ENCODE assay signal across 8 cellular contexts in genomic region chr2:28622101-28622499, GRCh38.
DNase-seq lines count a peak whose midpoint lies in the region; ATAC-seq and TF ChIP-seq lines count a peak whose summit lies in the region.

No MANE protein-coding gene starts in this region.

- TF ChIP-seq POLR2A in sigmoid colon (IDR thresholded peaks at IDR 0.05): no peak

- H3K9me3 ChIP-seq in DND-41 (ENCODE audit: insufficient read depth, low read length, severe bottlenecking) (no peaks in the 10 kb centered on the region), sigmoid colon (no peaks in the 10 kb centered on the region)

- WGBS in sigmoid colon, 2 donors: 25 to 56% methylated on average over 2 of the region's 2 CpGs

- peaks cover 3% of the 10 kb centered on the region for H3K36me3 Mint-ChIP-seq in activated T-helper 1 cell treated with anti-CD3 and anti-CD28 coated beads, Interleukin-12 subunit alpha, Interleukin-12 subunit beta, Interleukin-2, Interleukin-4 antibody, amounts not matched to agents 30 ng/mL and 10 ng/mL and 1 ng/mL, durations not matched to agents 14 hours and 24 hours and 36 hours (ENCODE audit: low read depth)
- no peaks in the 10 kb centered on the region for H3K36me3 Mint-ChIP-seq in glutamatergic neuron (ENCODE audit: unreplicated experiment)

- no peak for TF ChIP-seq EP300 in sigmoid colon (IDR thresholded peaks at IDR 0.05)

- intact Hi-C loops in activated T-helper 1 cell treated with anti-CD3 and anti-CD28 coated beads, Interleukin-12 subunit alpha, Interleukin-12 subunit beta, Interleukin-2, Interleukin-4 antibody, amounts not matched to agents 30 ng/mL and 10 ng/mL and 1 ng/mL, durations not matched to agents 14 hours and 24 hours and 36 hours (cut with micrococcal nuclease): loop anchor here (5.0 to 10.0 kb wide), 3 partner anchors 40 to 393 kb away; partner anchors contain the start of gene FOSL2
- intact Hi-C loops in sigmoid colon (cut with DNase I): no loop called here

- H3K27me3 ChIP-seq in DND-41 (ENCODE audit: insufficient read depth, low read length, poor library complexity): no peaks in the 10 kb centered on the region
- H3K27me3 ChIP-seq in sigmoid colon: no peaks in the 10 kb centered on the region

- H3K36me3 ChIP-seq in DND-41 (ENCODE audit: insufficient read depth, low read length) (no peaks in the 10 kb centered on the region), sigmoid colon (no peaks in the 10 kb centered on the region)

- ATAC-seq in DND-41 (ENCODE audit: insufficient read depth, low read depth): no peak

- peak overlapping the region; percentile 96 for H3K27ac Mint-ChIP-seq in activated T-helper 1 cell treated with anti-CD3 and anti-CD28 coated beads, Interleukin-12 subunit alpha, Interleukin-12 subunit beta, Interleukin-2, Interleukin-4 antibody, amounts not matched to agents 30 ng/mL and 10 ng/mL and 1 ng/mL, durations not matched to agents 14 hours and 24 hours and 36 hours
- peak overlapping the region; percentile 11 for H3K27ac Mint-ChIP-seq in glutamatergic neuron (ENCODE audit: unreplicated experiment)

- TF ChIP-seq CTCF in DND-41 (IDR thresholded peaks at IDR 0.05; ENCODE audit: borderline replicate concordance, extremely low read depth, low read length, poor library complexity, severe bottlenecking): no peak
- TF ChIP-seq CTCF in glutamatergic neuron (IDR thresholded peaks at IDR 0.05; ENCODE audit: partially characterized antibody, unreplicated experiment): no peak
- TF ChIP-seq CTCF in sigmoid colon (IDR thresholded peaks at IDR 0.05): no peak

- H3K4me3 ChIP-seq in DND-41 (ENCODE audit: low read depth in 1 of 2, low read length in 2 of 2): no peak overlapping the region
- H3K4me3 ChIP-seq in sigmoid colon: no peak overlapping the region

- H2AFZ ChIP-seq in DND-41 (ENCODE audit: low read depth, low read length): peak overlapping the region; percentile 37; the same call in 1 of the 2 replicates

- H3K4me2 ChIP-seq in DND-41 (ENCODE audit: insufficient read depth, low read length): no peak overlapping the region; the same call in 1 of the 2 replicates

- H3K4me1 ChIP-seq in DND-41 (ENCODE audit: insufficient read depth, low read length): peaks cover 15% of the 10 kb centered on the region
- peaks cover 0 to 69% (median 64%) of the 10 kb centered on the region in 4 donors for H3K4me1 ChIP-seq in sigmoid colon

- H3K9me3 Mint-ChIP-seq in activated T-helper 1 cell treated with anti-CD3 and anti-CD28 coated beads, Interleukin-12 subunit alpha, Interleukin-12 subunit beta, Interleukin-2, Interleukin-4 antibody, amounts not matched to agents 30 ng/mL and 10 ng/mL and 1 ng/mL, durations not matched to agents 14 hours and 24 hours and 36 hours: peaks cover 5% of the 10 kb centered on the region
- peaks cover 2% of the 10 kb centered on the region for H3K9me3 Mint-ChIP-seq in glutamatergic neuron (ENCODE audit: unreplicated experiment)

- DNase-seq in DND-41: no peak
- DNase-seq in activated T-helper 1 cell treated with anti-CD3 and anti-CD28 coated beads, Interleukin-12 subunit alpha, Interleukin-12 subunit beta, Interleukin-2, Interleukin-4 antibody, amounts not matched to agents 30 ng/mL and 10 ng/mL and 1 ng/mL, durations not matched to agents 14 hours and 24 hours and 36 hours (ENCODE audit: low spot score): no peak
- DNase-seq in glutamatergic neuron: no peak
- DNase-seq in sigmoid colon: no peak
- DNase-seq in SKM-1 treated with dmso at 0.1 percent for 144 hours (lab: John Stamatoyannopoulos, UW; ENCODE audit: unreplicated experiment): no peak
- DNase-seq in GM19240 (ENCODE audit: insufficient read length, low spot score): no peak
- DNase-seq in HUDEP-2 (lab: John Stamatoyannopoulos, UW; ENCODE audit: unreplicated experiment in 76 of 76): no peak
- no peak for DNase-seq in islet precursor cell

- H3K4me3 Mint-ChIP-seq in activated T-helper 1 cell treated with anti-CD3 and anti-CD28 coated beads, Interleukin-12 subunit alpha, Interleukin-12 subunit beta, Interleukin-2, Interleukin-4 antibody, amounts not matched to agents 30 ng/mL and 10 ng/mL and 1 ng/mL, durations not matched to agents 14 hours and 24 hours and 36 hours: peak overlapping the region; percentile 67
- H3K4me3 Mint-ChIP-seq in glutamatergic neuron (ENCODE audit: unreplicated experiment): no peak overlapping the region

- no peak overlapping the region for H3K9ac ChIP-seq in DND-41 (ENCODE audit: low read depth, low read length)

- H3K27ac ChIP-seq in DND-41 (ENCODE audit: low read length) (no peak overlapping the region), sigmoid colon (peak overlapping the region; percentile 90 to 94 (median 92))

- no peaks in the 10 kb centered on the region for H4K20me1 ChIP-seq in DND-41 (ENCODE audit: insufficient read depth, low read length)

- no peaks in the 10 kb centered on the region for H3K79me2 ChIP-seq in DND-41 (ENCODE audit: insufficient read depth, low read length)

- no peaks in the 10 kb centered on the region for H3K27me3 Mint-ChIP-seq in activated T-helper 1 cell treated with anti-CD3 and anti-CD28 coated beads, Interleukin-12 subunit alpha, Interleukin-12 subunit beta, Interleukin-2, Interleukin-4 antibody, amounts not matched to agents 30 ng/mL and 10 ng/mL and 1 ng/mL, durations not matched to agents 14 hours and 24 hours and 36 hours (ENCODE audit: insufficient read depth)
- peaks cover 3% of the 10 kb centered on the region for H3K27me3 Mint-ChIP-seq in glutamatergic neuron (ENCODE audit: unreplicated experiment)

- H3K4me1 Mint-ChIP-seq in activated T-helper 1 cell treated with anti-CD3 and anti-CD28 coated beads, Interleukin-12 subunit alpha, Interleukin-12 subunit beta, Interleukin-2, Interleukin-4 antibody, amounts not matched to agents 30 ng/mL and 10 ng/mL and 1 ng/mL, durations not matched to agents 14 hours and 24 hours and 36 hours (ENCODE audit: low read depth): peaks cover 12% of the 10 kb centered on the region
- peaks cover 21% of the 10 kb centered on the region for H3K4me1 Mint-ChIP-seq in glutamatergic neuron (ENCODE audit: low read depth, unreplicated experiment)
